ENCODE assay signal across 2 cellular contexts in genomic region chr11:62430350-62430749, GRCh38.
TF ChIP-seq lines count a peak whose summit lies in the region.

No MANE protein-coding gene starts in this region.

TF ChIP-seq in SK-N-SH, 30 proteins besides CTCF, POLR2A, EP300 and RAD21 (continued from another document):
- no peak for TF ChIP-seq USF1 (IDR thresholded peaks at IDR 0.05; ENCODE audit: borderline replicate concordance, low read depth)
- no peak for TF ChIP-seq EZH2phosphoT487 (IDR thresholded peaks at IDR 0.05; ENCODE audit: borderline replicate concordance, low read depth)

TF ChIP-seq in SK-N-SH treated with all-trans-retinoic acid at 6 μM for 48 hours, 23 proteins besides CTCF, POLR2A, EP300 and RAD21 (continued from another document):
- no peak for TF ChIP-seq ZNF70 (CRISPR knock-in tag; IDR thresholded peaks at IDR 0.05)
- no peak for TF ChIP-seq ISL1 (CRISPR knock-in tag; IDR thresholded peaks at IDR 0.05)
- no peak for TF ChIP-seq ARNTL (CRISPR knock-in tag; IDR thresholded peaks at IDR 0.05; ENCODE audit: borderline replicate concordance, low read depth)
- no peak for TF ChIP-seq CREB5 (CRISPR knock-in tag; IDR thresholded peaks at IDR 0.05; ENCODE audit: low read depth)
- no peak for TF ChIP-seq ZFP30 (CRISPR knock-in tag; IDR thresholded peaks at IDR 0.05)
- no peak for TF ChIP-seq RARB (CRISPR knock-in tag; IDR thresholded peaks at IDR 0.05)
- TF ChIP-seq CSRNP3 (CRISPR knock-in tag; IDR thresholded peaks at IDR 0.05) = no peak
- TF ChIP-seq GLIS3 (CRISPR knock-in tag; IDR thresholded peaks at IDR 0.05) = no peak
- TF ChIP-seq POU6F1 (CRISPR knock-in tag; IDR thresholded peaks at IDR 0.05; ENCODE audit: borderline replicate concordance, low read depth) = no peak
TF ChIP-seq in SK-N-SH treated with all-trans-retinoic acid at 6 μM for 48 hours: peak in this region for 0.
